ENCODE assay signal across 11 cellular contexts in genomic region chr2:161988589-161988988, GRCh38.
A peak's percentile ranks its signal among the peaks of the same experiment; 100 is the strongest.
DNase-seq lines count a peak whose midpoint lies in the region; ATAC-seq, FAIRE-seq and TF ChIP-seq lines count a peak whose summit lies in the region.
"Had no signal": no experiment of that assay in that cellular context is flagged by ENCODE, and none has a peak within 500 bp of the region (broad histone marks: within the 10 kb centered on the region; RNA-seq: fewer than 3 reads in every experiment).

No MANE protein-coding gene starts in this region.

- CTCF ChIA-PET in Calu3 (lab: Charles Lee), result no interaction called here
- CTCF ChIA-PET in PC-3 (lab: Charles Lee), result no interaction called here

- no peaks in the 10 kb centered on the region for H3K4me1 Mint-ChIP-seq in Calu3 (ENCODE audit: low read depth, unreplicated experiment)
- H3K4me1 Mint-ChIP-seq in effector memory CD8-positive, alpha-beta T cell (ENCODE audit: low read depth in 2 of 2), result peaks cover 11 to 18% of the 10 kb centered on the region in 2 donors

- no peaks in the 10 kb centered on the region for H3K27me3 ChIP-seq in PC-3 (ENCODE audit: low read length)
- no peaks in the 10 kb centered on the region for H3K27me3 ChIP-seq in pancreas

- H3K4me2 ChIP-seq in PC-3 (ENCODE audit: low read length), result no peak overlapping the region

- ATAC-seq in GM19372 (IDR thresholded peaks at IDR 0.05; ENCODE audit: low read depth, unreplicated experiment) (peak; percentile 43), PC-3 (no peak), pancreas (no peak)
- ATAC-seq in effector memory CD8-positive, alpha-beta T cell (replicated peaks), result no peak
- ATAC-seq: activated naive CD8-positive, alpha-beta T cell treated with anti-CD3 and anti-CD28 coated beads, Interleukin-2, amount 50 U/mL, for 24 hours had no signal

- no peaks in the 10 kb centered on the region for H3K79me2 ChIP-seq in PC-3 (ENCODE audit: low read length)

- POLR2A ChIA-PET in PC-3 (lab: Charles Lee; ENCODE audit: unreplicated experiment), result no interaction called here

- H3K27ac Mint-ChIP-seq in Calu3 (ENCODE audit: unreplicated experiment), result no peak overlapping the region
- H3K27ac Mint-ChIP-seq in effector memory CD8-positive, alpha-beta T cell, result no peak overlapping the region
- H3K27ac Mint-ChIP-seq: activated naive CD8-positive, alpha-beta T cell treated with anti-CD3 and anti-CD28 coated beads, Interleukin-2, amount 50 U/mL, for 24 hours had no signal

- H3K9me3 Mint-ChIP-seq in Calu3 (ENCODE audit: low read depth, unreplicated experiment), result no peaks in the 10 kb centered on the region
- no peaks in the 10 kb centered on the region for H3K9me3 Mint-ChIP-seq in effector memory CD8-positive, alpha-beta T cell

- DNase-seq in Calu3 (peak; percentile 10), PC-3 (peak; percentile 19), fibroblast of villous mesenchyme (ENCODE audit: low read depth) (no peak), NCI-H345 treated with DMSO at 0.1 percent for 48 hours (lab: John Stamatoyannopoulos, UW; ENCODE audit: unreplicated experiment) (no peak), GM13977 (ENCODE audit: low spot score) (no peak), pancreas (no peak)
- no peak for DNase-seq in effector memory CD8-positive, alpha-beta T cell
- DNase-seq: activated naive CD8-positive, alpha-beta T cell treated with anti-CD3 and anti-CD28 coated beads, Interleukin-2, amount 50 U/mL, for 24 hours; effector memory CD4-positive, alpha-beta T cell; NCI-H2029 treated with DMSO at 0.1 percent for 48 hours had no signal

- peaks cover 33% of the 10 kb centered on the region for H3K4me1 ChIP-seq in PC-3 (ENCODE audit: insufficient read depth, low read length)
- no peaks in the 10 kb centered on the region for H3K4me1 ChIP-seq in pancreas

- H3K36me3 Mint-ChIP-seq in Calu3 (ENCODE audit: insufficient read depth, unreplicated experiment), result no peaks in the 10 kb centered on the region
- H3K36me3 Mint-ChIP-seq in effector memory CD8-positive, alpha-beta T cell (ENCODE audit: insufficient read depth), result peaks cover 17% of the 10 kb centered on the region

- no peaks in the 10 kb centered on the region for H3K9me2 ChIP-seq in PC-3 (replicated peaks; ENCODE audit: low read length)

- H3K9me3 ChIP-seq in PC-3 (ENCODE audit: low read length) (no peaks in the 10 kb centered on the region), pancreas (no peaks in the 10 kb centered on the region)

- BruUV-seq in Calu3 (replicated peaks; lab: Mats Ljungman, UMichigan), result no TSS peak
- BruUV-seq in PC-3 (replicated peaks; lab: Mats Ljungman, UMichigan), result no TSS peak

- H3K36me3 ChIP-seq in PC-3 (ENCODE audit: low read depth, low read length) (no peaks in the 10 kb centered on the region), pancreas (no peaks in the 10 kb centered on the region)

- intact Hi-C loops in Calu3 (cut with micrococcal nuclease; ENCODE audit: unreplicated experiment) (no loop called here), PC-3 (cut with micrococcal nuclease) (no loop called here), pancreas (cut with DNase I) (no loop called here)

- no peak overlapping the region for H2AFZ ChIP-seq in PC-3 (ENCODE audit: low read length)

- FAIRE-seq in pancreas (lab: Jason Lieb, UNC), result no peak

- in situ Hi-C loops in GM13977 (cut with MboI; ENCODE audit: low pct_unique_long_range_greater_than_20kb, low sequenced_read_pairs, unreplicated experiment), result no loop called here

- H3K9ac ChIP-seq in PC-3 (ENCODE audit: low read length), result no peak overlapping the region

- H3K4me3 ChIP-seq in PC-3 (ENCODE audit: low read length), result no peak overlapping the region
- no peak overlapping the region for H3K4me3 ChIP-seq in fibroblast of villous mesenchyme (ENCODE audit: low read depth, low read length)
- no peak overlapping the region for H3K4me3 ChIP-seq in pancreas

- H3K4me3 Mint-ChIP-seq in Calu3 (ENCODE audit: low read depth, unreplicated experiment), result no peak overlapping the region
- H3K4me3 Mint-ChIP-seq in effector memory CD8-positive, alpha-beta T cell, result no peak overlapping the region
- H3K4me3 Mint-ChIP-seq: activated naive CD8-positive, alpha-beta T cell treated with anti-CD3 and anti-CD28 coated beads, Interleukin-2, amount 50 U/mL, for 24 hours had no signal

- H3K27ac ChIP-seq in PC-3 (ENCODE audit: low read length) (no peak overlapping the region), pancreas (no peak overlapping the region)

- H3F3A ChIP-seq in PC-3 (ENCODE audit: low read length, unreplicated experiment), result no peaks in the 10 kb centered on the region

- no peaks in the 10 kb centered on the region for H3K27me3 Mint-ChIP-seq in Calu3 (ENCODE audit: unreplicated experiment)
- no peaks in the 10 kb centered on the region for H3K27me3 Mint-ChIP-seq in effector memory CD8-positive, alpha-beta T cell
- H3K27me3 Mint-ChIP-seq: activated naive CD8-positive, alpha-beta T cell treated with anti-CD3 and anti-CD28 coated beads, Interleukin-2, amount 50 U/mL, for 24 hours had no signal

- 84 to 87% methylated on average over 1 of the region's 1 CpG for WGBS in pancreas, 2 donors

- H4K20me1 ChIP-seq in PC-3 (ENCODE audit: low read length), result no peaks in the 10 kb centered on the region

- TF ChIP-seq CTCF in Calu3 (IDR thresholded peaks at IDR 0.05; ENCODE audit: unreplicated experiment), result peak; percentile 26
- TF ChIP-seq CTCF in PC-3 (conservative IDR thresholded peaks at IDR 0.05; ENCODE audit: low read depth, low read length), result peak; percentile 44
- TF ChIP-seq CTCF in fibroblast of villous mesenchyme (IDR thresholded peaks at IDR 0.05; ENCODE audit: insufficient read depth, low read depth, low read length), result peak; percentile 21
- TF ChIP-seq CTCF in GM13977 (IDR thresholded peaks at IDR 0.05; ENCODE audit: extremely low read depth, insufficient read depth, missing control alignments), result no peak
- TF ChIP-seq CTCF in pancreas (IDR thresholded peaks at IDR 0.05), result no peak

Comparison
In these comparisons a context has a peak if more than half of its experiments do, and no peak if none do; other contexts are left out.
1. DNase-seq: peak in Calu3 (single experiment) and PC-3 (single experiment); none in fibroblast of villous mesenchyme (single experiment), effector memory CD8-positive, alpha-beta T cell (0 of 3), NCI-H345 treated with DMSO at 0.1 percent for 48 hours (single experiment), GM13977 (single experiment) and pancreas (0 of 6).
2. CTCF ChIP-seq: peak in Calu3 (single experiment), PC-3 (single experiment) and fibroblast of villous mesenchyme (single experiment); none in GM13977 (single experiment) and pancreas (0 of 4).